1 cellular context compared by ENCODE assay signal in genomic region chr3:123685780-123686179, GRCh38.
TF ChIP-seq lines count a peak whose summit lies in the region.

No MANE protein-coding gene starts in this region.

TF ChIP-seq in SK-N-SH, 30 proteins besides CTCF, POLR2A, EP300 and RAD21 (continued from another document):
- TF ChIP-seq ZBTB33 (IDR thresholded peaks at IDR 0.05; ENCODE audit: borderline replicate concordance, low read depth) (no peak), ELF1 (IDR thresholded peaks at IDR 0.05) (no peak), JUND (IDR thresholded peaks at IDR 0.05) (no peak), USF2 (IDR thresholded peaks at IDR 0.05; ENCODE audit: borderline replicate concordance, low read depth, low read length) (no peak), SIN3A (IDR thresholded peaks at IDR 0.05; ENCODE audit: borderline replicate concordance, low read depth, low read length) (no peak)
